In genomic region chr17:55144518-55144917, GRCh38 we compare ENCODE assay signal across 18 cellular contexts.
"Had no signal": no experiment of that assay in that cellular context is flagged by ENCODE, and none has a peak within 500 bp of the region (broad histone marks: within the 10 kb centered on the region; RNA-seq: fewer than 3 reads in every experiment).

No MANE protein-coding gene starts in this region.

- H3K4me1 Mint-ChIP-seq: mesothelial cell of epicardium, neural crest cell had no signal

- H3K27me3 Mint-ChIP-seq: dendritic cell treated with granulocyte-macrophage colony-stimulating factor and Interleukin-4, amounts not matched to agents 40 ng/mL and 50 ng/mL, for 4 days; effector memory CD8-positive, alpha-beta T cell; stimulated activated naive CD8-positive, alpha-beta T cell treated with anti-CD3 and anti-CD28 coated beads, Interleukin-15, Interleukin-2, amounts not matched to agents 100 ng/mL and 50 ng/mL, for 24 hours had no signal

- H3K9me3 ChIP-seq: body of pancreas, ovary had no signal

- H3K9me3 Mint-ChIP-seq: activated naive CD4-positive, alpha-beta T cell treated with anti-CD3 and anti-CD28 coated beads, Interleukin-2, amount 50 U/mL, for 72 hours; dendritic cell treated with granulocyte-macrophage colony-stimulating factor and Interleukin-4, amounts not matched to agents 40 ng/mL and 50 ng/mL, for 4 days; effector memory CD8-positive, alpha-beta T cell; mesothelial cell of epicardium; neural crest cell; stimulated activated naive CD8-positive, alpha-beta T cell treated with anti-CD3 and anti-CD28 coated beads, Interleukin-15, Interleukin-2, amounts not matched to agents 100 ng/mL and 50 ng/mL, for 24 hours had no signal

- ATAC-seq: activated naive CD4-positive, alpha-beta T cell treated with anti-CD3 and anti-CD28 coated beads, Interleukin-2, amount 50 U/mL, for 72 hours; body of pancreas; effector memory CD8-positive, alpha-beta T cell had no signal

- H3K27me3 ChIP-seq: body of pancreas, ovary had no signal

- H3K27ac Mint-ChIP-seq: activated naive CD4-positive, alpha-beta T cell treated with anti-CD3 and anti-CD28 coated beads, Interleukin-2, amount 50 U/mL, for 72 hours; dendritic cell treated with granulocyte-macrophage colony-stimulating factor and Interleukin-4, amounts not matched to agents 40 ng/mL and 50 ng/mL, for 4 days; mesothelial cell of epicardium; stimulated activated naive CD8-positive, alpha-beta T cell treated with anti-CD3 and anti-CD28 coated beads, Interleukin-15, Interleukin-2, amounts not matched to agents 100 ng/mL and 50 ng/mL, for 24 hours had no signal

- H3K4me3 Mint-ChIP-seq: dendritic cell treated with granulocyte-macrophage colony-stimulating factor and Interleukin-4, amounts not matched to agents 40 ng/mL and 50 ng/mL, for 4 days; effector memory CD8-positive, alpha-beta T cell; mesothelial cell of epicardium; neural crest cell; stimulated activated naive CD8-positive, alpha-beta T cell treated with anti-CD3 and anti-CD28 coated beads, Interleukin-15, Interleukin-2, amounts not matched to agents 100 ng/mL and 50 ng/mL, for 24 hours had no signal

- H3K27ac ChIP-seq: body of pancreas, epithelial cell of prostate, ovary had no signal

- DNase-seq: activated CD4-positive, alpha-beta T cell treated with anti-CD3 and anti-CD28 coated beads, Interleukin-2, amount 50 U/mL, for 4 hours; activated CD4-positive, CD25-positive, alpha-beta regulatory T cell treated with anti-CD3 and anti-CD28 coated beads, Interleukin-2, amount 50 U/mL, for 72 hours; activated effector memory CD4-positive, alpha-beta T cell treated with Interleukin-2 at 50 U/mL for 16 hours; activated T-cell treated with anti-CD3 and anti-CD28 coated beads, Interleukin-2, amount 50 U/mL, for 1 hour; amniotic stem cell; body of pancreas; central memory CD4-positive, alpha-beta T cell; effector memory CD8-positive, alpha-beta T cell; hippocampal formation; kidney glomerular epithelial cell; ovary; stimulated activated CD4-positive, alpha-beta T cell treated with anti-CD3 and anti-CD28 coated beads, Interleukin-12 subunit alpha, Interleukin-12 subunit beta, amount 100 ng/mL, for 4 hours had no signal

- H3K36me3 ChIP-seq: ovary had no signal

- H3K4me3 ChIP-seq: body of pancreas, ovary had no signal
